Comparison of ENCODE assay signal across 27 cellular contexts in genomic region chr3:134833453-134834163, GRCh38. TPM values are rescaled to one million over a fixed set of nuclear protein-coding genes. Genes with fewer than 3 reads are reported as not detected.
DNase-seq lines count a peak whose midpoint lies in the region; ATAC-seq, FAIRE-seq and TF ChIP-seq lines count a peak whose summit lies in the region.
"Had no signal": no experiment of that assay in that cellular context is flagged by ENCODE, and none has a peak within 500 bp of the region (broad histone marks: within the 10 kb centered on the region; RNA-seq: fewer than 3 reads in every experiment).

No MANE protein-coding gene starts in this region.

- H3K27me3 Mint-ChIP-seq in stimulated activated memory B cell treated with anti-CD40 and anti-IgM and Interleukin-4, amounts not matched to agents 10 μg/mL and 1 μg/mL and 100 μg/mL, for 72 hours = no peaks in the 10 kb centered on the region
- peaks cover 9% of the 10 kb centered on the region; the same call in 1 of the 2 replicates for H3K27me3 Mint-ChIP-seq in H9 (ENCODE audit: low read depth)

- peak overlapping the region; percentile 24 for H3K27ac Mint-ChIP-seq in stimulated activated memory B cell treated with anti-CD40 and anti-IgM and Interleukin-4, amounts not matched to agents 10 μg/mL and 1 μg/mL and 100 μg/mL, for 72 hours
- no peak overlapping the region; a peak in 1 of 7 replicates for H3K27ac Mint-ChIP-seq in H9
- H3K27ac Mint-ChIP-seq: activated CD4-positive, alpha-beta T cell treated with anti-CD3 and anti-CD28 coated beads for 36 hours; CD8-positive, alpha-beta T cell; neural progenitor cell had no signal

- DNase-seq in GM19239 (ENCODE audit: insufficient read length, low spot score) (no peak), A673 (ENCODE audit: low spot score) (no peak), NCI-H1417 (lab: John Stamatoyannopoulos, UW) (no peak), H9 (no peak)
- DNase-seq: activated CD4-positive, alpha-beta T cell treated with anti-CD3 and anti-CD28 coated beads for 36 hours; activated CD8-positive, alpha-beta memory T cell treated with anti-CD3 and anti-CD28 coated beads for 24 hours; activated gamma-delta T cell; activated T-cell treated with anti-CD3 and anti-CD28 coated beads, Interleukin-2, amount 50 U/mL, for 1 hour; CD8-positive, alpha-beta T cell; DMS 273 treated with DMSO at 0.1 percent for 48 hours; HCEC 1CT; head of caudate nucleus; IMR-90; mammary epithelial cell; NCI-H1092; NCI-H187 treated with DMSO at 0.1 percent for 48 hours; NCI-H69; posterior cingulate gyrus; sigmoid colon; SK-N-SH; stimulated activated CD4-positive, alpha-beta T cell treated with anti-CD3 and anti-CD28 coated beads, Interleukin-15, amount 100 ng/mL, for 24 hours; T-helper 2 cell; trophoblast cell had no signal

- H3K9ac ChIP-seq in H9 (ENCODE audit: extremely low read depth, insufficient read length, low read length) = no peak overlapping the region
- H3K9ac ChIP-seq: neural progenitor cell, SK-N-SH had no signal

- no peak overlapping the region for H2AK5ac ChIP-seq in H9 (ENCODE audit: insufficient read length, low read length)

- POLR2A ChIA-PET in A673 (lab: Charles Lee; ENCODE audit: low non-redundant PET) = no interaction called here

- CTCF ChIA-PET in A673 (lab: Charles Lee) = no interaction called here

- H3K27ac ChIP-seq in A673 (ENCODE audit: low read depth, low read length, poor library complexity, severe bottlenecking) (no peak overlapping the region), H9 (ENCODE audit: insufficient read length, low read depth, low read length) (no peak overlapping the region)
- H3K27ac ChIP-seq: neural progenitor cell, sigmoid colon had no signal

- WGBS in H9 (ENCODE audit: extremely low coverage, insufficient read length, low lambda C conversion rate) = no CpG with 5 or more reads among the region's 5 CpGs

- BruUV-seq in A673 (replicated peaks; lab: Mats Ljungman, UMichigan) = no TSS peak

- intact Hi-C loops in A673 (cut with micrococcal nuclease; ENCODE audit: unreplicated experiment) = no loop called here

- H3K36me3 ChIP-seq in A673 (ENCODE audit: insufficient read depth, low read length, poor library complexity, severe bottlenecking) = no peaks in the 10 kb centered on the region
- H3K36me3 ChIP-seq: neural progenitor cell, sigmoid colon had no signal

- H2AFZ ChIP-seq in H9 (ENCODE audit: low read length) = no peak overlapping the region
- H2AFZ ChIP-seq: neural progenitor cell had no signal

- H3K23ac ChIP-seq in H9 (ENCODE audit: insufficient read length, low read depth, low read length) = no peak overlapping the region

- H3K56ac ChIP-seq in H9 (ENCODE audit: insufficient read length, low read depth, low read length) = no peak overlapping the region

- no peak overlapping the region for H2BK20ac ChIP-seq in H9 (ENCODE audit: low read depth, low read length, poor library complexity, severe bottlenecking)

- H3K9me3 Mint-ChIP-seq in stimulated activated memory B cell treated with anti-CD40 and anti-IgM and Interleukin-4, amounts not matched to agents 10 μg/mL and 1 μg/mL and 100 μg/mL, for 72 hours = peaks cover 3% of the 10 kb centered on the region
- H3K9me3 Mint-ChIP-seq in H9 = no peaks in the 10 kb centered on the region
- H3K9me3 Mint-ChIP-seq: CD8-positive, alpha-beta T cell; neural progenitor cell had no signal

- no peak overlapping the region for H3K4me3 Mint-ChIP-seq in stimulated activated memory B cell treated with anti-CD40 and anti-IgM and Interleukin-4, amounts not matched to agents 10 μg/mL and 1 μg/mL and 100 μg/mL, for 72 hours
- H3K4me3 Mint-ChIP-seq in H9 = no peak overlapping the region
- H3K4me3 Mint-ChIP-seq: activated CD4-positive, alpha-beta T cell treated with anti-CD3 and anti-CD28 coated beads for 36 hours; CD8-positive, alpha-beta T cell; neural progenitor cell had no signal

- no peak overlapping the region for H4K5ac ChIP-seq in H9 (ENCODE audit: insufficient read length, low read depth, low read length)

- no peak overlapping the region for H3K18ac ChIP-seq in H9 (ENCODE audit: insufficient read length, low read depth, low read length)

- H3K79me1 ChIP-seq in H9 (ENCODE audit: insufficient read depth, low read depth, low read length, poor library complexity, severe bottlenecking) = no peaks in the 10 kb centered on the region

- H4K8ac ChIP-seq in H9 (replicated peaks; ENCODE audit: insufficient read length, low read depth, low read length) = no peak overlapping the region

- peak; percentile 75 for FAIRE-seq in GM19239 (lab: Jason Lieb, UNC)

- H3K4me2 ChIP-seq in H9 (ENCODE audit: insufficient read depth, insufficient read length, low read length) = no peak overlapping the region
- H3K4me2 ChIP-seq: neural progenitor cell, SK-N-SH had no signal

- H4K91ac ChIP-seq in H9 (ENCODE audit: insufficient read length, low read depth, low read length) = no peak overlapping the region

- H3K27me3 ChIP-seq in A673 (replicated peaks; ENCODE audit: insufficient read depth, low read depth, low read length, poor library complexity) = peaks cover 8% of the 10 kb centered on the region
- H3K27me3 ChIP-seq in H9 (ENCODE audit: insufficient read depth, low read length) = no peaks in the 10 kb centered on the region
- H3K27me3 ChIP-seq: neural progenitor cell, sigmoid colon had no signal

- peak; percentile 61 for ATAC-seq in GM21723 (IDR thresholded peaks at IDR 0.05; ENCODE audit: unreplicated experiment)
- ATAC-seq in HG03095 (IDR thresholded peaks at IDR 0.05; ENCODE audit: unreplicated experiment) = peak; percentile 56
- ATAC-seq in stimulated activated memory B cell treated with anti-CD40 and anti-IgM and Interleukin-4, amounts not matched to agents 10 μg/mL and 1 μg/mL and 100 μg/mL, for 72 hours = peak; percentile 72
- ATAC-seq: activated CD4-positive, alpha-beta T cell treated with anti-CD3 and anti-CD28 coated beads for 36 hours; CD8-positive, alpha-beta T cell had no signal

- H3K36me3 Mint-ChIP-seq in stimulated activated memory B cell treated with anti-CD40 and anti-IgM and Interleukin-4, amounts not matched to agents 10 μg/mL and 1 μg/mL and 100 μg/mL, for 72 hours = no peaks in the 10 kb centered on the region
- H3K36me3 Mint-ChIP-seq in H9 (ENCODE audit: insufficient read depth in 1 of 3, low read depth in 3 of 3) = no peaks in the 10 kb centered on the region
- H3K36me3 Mint-ChIP-seq: CD8-positive, alpha-beta T cell; neural progenitor cell had no signal

- no peak overlapping the region for H3K14ac ChIP-seq in H9 (ENCODE audit: insufficient read depth, low read length)

- H2BK12ac ChIP-seq in H9 (ENCODE audit: insufficient read length, low read depth, low read length) = no peak overlapping the region

- no peak overlapping the region for H2BK5ac ChIP-seq in H9 (ENCODE audit: insufficient read length, low read length)

- TF ChIP-seq CTCF in A673 (conservative IDR thresholded peaks at IDR 0.05; ENCODE audit: low read depth, low read length) (no peak), H9 (conservative IDR thresholded peaks at IDR 0.05) (no peak)

- no peaks in the 10 kb centered on the region for H4K20me1 ChIP-seq in H9 (ENCODE audit: control insufficient read depth, insufficient read depth, insufficient read length)

- no peak overlapping the region for H2BK15ac ChIP-seq in H9 (ENCODE audit: low read depth, low read length)

- no peak overlapping the region for H2BK120ac ChIP-seq in H9 (ENCODE audit: low read depth, low read length, poor library complexity, severe bottlenecking)

- no peak overlapping the region for H3K4me3 ChIP-seq in A673 (ENCODE audit: low read depth, low read length, poor library complexity, severe bottlenecking)
- H3K4me3 ChIP-seq: neural progenitor cell, sigmoid colon had no signal

- no peak overlapping the region for H3K4ac ChIP-seq in H9 (ENCODE audit: low read depth, low read length)

- H3K4me1 Mint-ChIP-seq in stimulated activated memory B cell treated with anti-CD40 and anti-IgM and Interleukin-4, amounts not matched to agents 10 μg/mL and 1 μg/mL and 100 μg/mL, for 72 hours = peaks cover 21% of the 10 kb centered on the region
- no peaks in the 10 kb centered on the region for H3K4me1 Mint-ChIP-seq in H9
- H3K4me1 Mint-ChIP-seq: activated CD4-positive, alpha-beta T cell treated with anti-CD3 and anti-CD28 coated beads for 36 hours; neural progenitor cell had no signal

- H3K79me2 ChIP-seq in H9 (ENCODE audit: insufficient read depth, low read length) = no peaks in the 10 kb centered on the region

- H3K9me3 ChIP-seq in A673 (ENCODE audit: low read depth, low read length, poor library complexity, severe bottlenecking) (no peaks in the 10 kb centered on the region), H9 (ENCODE audit: control insufficient read depth, low read depth, low read length) (no peaks in the 10 kb centered on the region)
- H3K9me3 ChIP-seq: sigmoid colon, SK-N-SH had no signal

- H3K23me2 ChIP-seq in H9 (ENCODE audit: insufficient read length, low read depth, low read length, poor library complexity, severe bottlenecking) = no peaks in the 10 kb centered on the region

- H3K4me1 ChIP-seq in A673 (ENCODE audit: insufficient read depth, low read length, poor library complexity, severe bottlenecking) (no peaks in the 10 kb centered on the region), H9 (ENCODE audit: insufficient read depth, low read length) (no peaks in the 10 kb centered on the region)
- H3K4me1 ChIP-seq: neural progenitor cell, sigmoid colon had no signal

- no peak overlapping the region for H3T11ph ChIP-seq in H9 (ENCODE audit: low read length)

RNA-seq across cellular contexts. Expression of gene EPHB1, which starts 38.5 kb away (rescaled TPM):
- total RNA-seq in A673 (2021) = 0.11 and 0.61 TPM in 2 replicates
- 2.8 and 3.0 TPM in 2 replicates for total RNA-seq in H9 (2021)
- total RNA-seq: CD8-positive, alpha-beta T cell had no signal
